ENCODE assay signal across 24 cellular contexts in the genomic region with DNA sequence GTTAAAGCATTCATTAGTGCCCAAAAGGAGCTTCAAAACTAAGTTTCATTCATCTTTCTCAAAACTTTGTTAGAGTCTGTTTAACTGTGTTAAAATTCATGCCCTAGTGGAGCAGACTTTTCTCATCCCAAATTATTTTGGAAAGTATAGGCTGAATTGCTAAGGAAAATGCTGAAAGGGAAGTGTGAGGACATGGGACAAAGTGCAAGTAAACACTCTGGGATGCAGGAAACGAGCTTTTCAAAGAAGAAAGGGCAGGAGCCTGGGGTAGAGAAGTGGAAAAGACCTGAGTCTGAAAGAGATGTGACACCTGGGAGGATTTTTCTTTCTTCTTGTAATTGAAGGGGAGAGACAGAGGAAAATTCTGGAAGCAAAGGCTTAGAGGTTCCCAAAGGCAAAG.
"Had no signal": no experiment of that assay in that cellular context is flagged by ENCODE, and none has a peak within 500 bp of the region (broad histone marks: within the 10 kb centered on the region; RNA-seq: fewer than 3 reads in every experiment).

No MANE protein-coding gene starts in this region.

- H2AFZ ChIP-seq: hepatocyte had no signal

- H3K4me2 ChIP-seq: hepatocyte had no signal

- H3K9me3 ChIP-seq: esophagus muscularis mucosa, gastroesophageal sphincter, heart left ventricle, left ventricle myocardium inferior, lower lobe of right lung had no signal

- H3K4me3 ChIP-seq: coronary artery, dorsolateral prefrontal cortex, esophagus muscularis mucosa, gastroesophageal sphincter, heart left ventricle, hepatocyte, left ventricle myocardium inferior, lower lobe of right lung had no signal

- H3K4me1 ChIP-seq: esophagus muscularis mucosa, foreskin keratinocyte, gastroesophageal sphincter, heart left ventricle, left ventricle myocardium inferior, lower lobe of right lung had no signal

- H3K27me3 ChIP-seq: dorsolateral prefrontal cortex, esophagus muscularis mucosa, gastroesophageal sphincter, heart left ventricle had no signal

- H3K79me2 ChIP-seq: hepatocyte had no signal

- H3K27ac ChIP-seq: coronary artery, dorsolateral prefrontal cortex, esophagus muscularis mucosa, foreskin keratinocyte, gastroesophageal sphincter, heart left ventricle, hepatocyte, left ventricle myocardium inferior, lower lobe of right lung had no signal

- H3K36me3 Mint-ChIP-seq: immature natural killer cell, mesothelial cell of epicardium had no signal

- FAIRE-seq: colon, endothelial cell of umbilical vein, frontal cortex, kidney had no signal

- H3K27ac Mint-ChIP-seq: immature natural killer cell, mesothelial cell of epicardium had no signal

- ATAC-seq: foreskin keratinocyte, gastroesophageal sphincter, heart left ventricle, left colon, left lobe of liver, lower lobe of right lung had no signal

- H3K4me1 Mint-ChIP-seq: immature natural killer cell, mesothelial cell of epicardium had no signal

- DNase-seq: dermis blood vessel endothelial cell; dorsolateral prefrontal cortex; effector CD4-positive, alpha-beta T cell; effector memory CD4-positive, alpha-beta T cell; foreskin keratinocyte; heart left ventricle; hypothalamus; immature natural killer cell; islet precursor cell; kidney; kidney glomerular epithelial cell; left colon; left ventricle myocardium inferior; lower lobe of right lung; mesenchymal stem cell had no signal

- H3K36me3 ChIP-seq: esophagus muscularis mucosa, gastroesophageal sphincter, heart left ventricle, left ventricle myocardium inferior, lower lobe of right lung had no signal

- H3K9me3 Mint-ChIP-seq: immature natural killer cell had no signal

- H3K4me3 Mint-ChIP-seq: immature natural killer cell, mesothelial cell of epicardium had no signal
